Comparison of ENCODE assay signal across 1 cellular context in the genomic region with DNA sequence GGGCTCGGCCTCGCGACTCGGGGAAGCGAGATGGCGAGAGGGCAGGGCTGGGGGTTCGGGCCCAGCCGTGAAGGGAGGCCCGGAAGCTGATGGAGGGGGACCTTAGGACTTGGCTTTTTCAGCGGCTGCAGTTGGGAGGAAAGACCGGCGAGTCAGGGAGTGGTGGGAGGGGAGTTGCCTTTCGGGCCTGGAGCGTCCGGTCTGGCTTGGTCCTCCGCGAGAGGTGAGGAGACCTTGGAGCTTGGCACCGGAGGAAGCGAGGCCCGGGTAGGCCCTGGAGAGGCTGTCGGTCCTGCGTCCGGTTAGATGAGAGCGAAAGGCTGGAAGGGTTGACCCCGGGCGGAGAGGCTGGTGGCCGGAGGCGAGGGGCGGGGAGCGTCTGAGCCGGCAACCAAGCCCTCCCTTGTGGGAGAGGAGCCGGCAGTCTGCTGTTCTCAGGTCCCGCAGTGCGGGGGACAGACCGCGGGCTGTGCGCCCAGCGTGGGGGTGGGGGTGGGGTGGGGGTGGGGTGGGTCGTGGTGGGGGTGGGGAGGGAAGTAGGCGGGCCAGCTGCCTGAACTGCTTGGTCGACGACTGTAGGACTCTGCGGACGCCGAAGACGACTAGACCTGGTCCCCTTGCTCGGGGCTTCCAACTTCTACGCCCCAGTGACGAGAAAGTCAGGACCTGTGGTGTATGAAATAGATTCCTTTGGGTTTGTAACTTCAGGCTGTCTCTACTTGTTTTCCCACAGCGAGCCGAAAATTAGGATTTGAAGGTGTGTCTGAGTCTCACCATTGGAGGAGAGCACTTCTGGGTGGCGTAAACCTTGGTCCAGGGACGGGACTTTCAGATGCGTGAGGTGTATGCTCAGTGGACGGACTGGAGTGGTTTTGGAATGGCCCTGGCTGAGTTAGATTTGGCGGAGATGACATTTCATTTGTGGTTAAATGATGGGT.
TF ChIP-seq lines count a peak whose summit lies in the region.

No MANE protein-coding gene starts in this region.

TF ChIP-seq in K562, 482 proteins besides CTCF, POLR2A, EP300 and RAD21 (continued from another document and continues in another):
- TF ChIP-seq, protein P1, sequence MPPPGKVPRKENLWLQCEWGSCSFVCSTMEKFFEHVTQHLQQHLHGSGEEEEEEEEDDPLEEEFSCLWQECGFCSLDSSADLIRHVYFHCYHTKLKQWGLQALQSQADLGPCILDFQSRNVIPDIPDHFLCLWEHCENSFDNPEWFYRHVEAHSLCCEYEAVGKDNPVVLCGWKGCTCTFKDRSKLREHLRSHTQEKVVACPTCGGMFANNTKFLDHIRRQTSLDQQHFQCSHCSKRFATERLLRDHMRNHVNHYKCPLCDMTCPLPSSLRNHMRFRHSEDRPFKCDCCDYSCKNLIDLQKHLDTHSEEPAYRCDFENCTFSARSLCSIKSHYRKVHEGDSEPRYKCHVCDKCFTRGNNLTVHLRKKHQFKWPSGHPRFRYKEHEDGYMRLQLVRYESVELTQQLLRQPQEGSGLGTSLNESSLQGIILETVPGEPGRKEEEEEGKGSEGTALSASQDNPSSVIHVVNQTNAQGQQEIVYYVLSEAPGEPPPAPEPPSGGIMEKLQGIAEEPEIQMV (tag; conservative IDR thresholded peaks at IDR 0.05; ENCODE audit: low read depth): peak; percentile 94
- TF ChIP-seq TRIM25 (IDR thresholded peaks at IDR 0.05; ENCODE audit: borderline replicate concordance) (no peak), UBTF (IDR thresholded peaks at IDR 0.05; ENCODE audit: borderline replicate concordance in 1 of 2, low read depth in 2 of 2, low read length in 2 of 2) (0 out of 4 replicates have a peak, but pooled peaks of 1 of the 2 experiments have one; percentile 11), MBD2 (IDR thresholded peaks at IDR 0.05; ENCODE audit: borderline replicate concordance, low read depth) (peak; percentile 19; the same call in 1 of the 2 replicates), NR2C2 (CRISPR knock-in tag; IDR thresholded peaks at IDR 0.05) (0 out of 2 replicates have a peak, but pooled peaks have one; percentile 35), NR2C2 (tag; IDR thresholded peaks at IDR 0.05) (no peak), GABPB1 (CRISPR knock-in tag; IDR thresholded peaks at IDR 0.05) (no peak), ILK (tag; IDR thresholded peaks at IDR 0.05; ENCODE audit: borderline replicate concordance, low read depth) (no peak), MXI1 (IDR thresholded peaks at IDR 0.05; ENCODE audit: low read depth, low read length) (no peak), NBN (IDR thresholded peaks at IDR 0.05; ENCODE audit: low read depth) (0 out of 2 replicates have a peak, but pooled peaks have one; percentile 31), HIVEP1 (CRISPR knock-in tag; IDR thresholded peaks at IDR 0.05) (no peak), ARNT (IDR thresholded peaks at IDR 0.05) (no peak), PRPF4 (IDR thresholded peaks at IDR 0.05; ENCODE audit: insufficient read depth, low read depth, low read length, poor library complexity, severe bottlenecking) (peak; percentile 36), ZBTB8A (IDR thresholded peaks at IDR 0.05; ENCODE audit: partially characterized antibody) (no peak), MCM3 (IDR thresholded peaks at IDR 0.05) (no peak), KDM5B (IDR thresholded peaks at IDR 0.05; ENCODE audit: insufficient replicate concordance, low read depth, low read length) (no peak), ZNF77 (CRISPR knock-in tag; IDR thresholded peaks at IDR 0.05) (no peak), ZNF668 (CRISPR knock-in tag; IDR thresholded peaks at IDR 0.05) (no peak), BRF1 (IDR thresholded peaks at IDR 0.05; ENCODE audit: borderline replicate concordance, extremely low read depth, insufficient read length) (no peak), JUN (IDR thresholded peaks at IDR 0.05; ENCODE audit: borderline replicate concordance, low read depth, low read length) (no peak), JUN (CRISPR knock-in tag; IDR thresholded peaks at IDR 0.05; ENCODE audit: borderline replicate concordance) (peak; percentile 86), MTA3 (IDR thresholded peaks at IDR 0.05; ENCODE audit: borderline replicate concordance) (no peak), ZNF589 (CRISPR knock-in tag; IDR thresholded peaks at IDR 0.05; ENCODE audit: low read depth) (no peak), ZNF76 (CRISPR knock-in tag; IDR thresholded peaks at IDR 0.05; ENCODE audit: borderline replicate concordance) (no peak), ZNF586 (CRISPR knock-in tag; conservative IDR thresholded peaks at IDR 0.05) (no peak), MAZ (CRISPR knock-in tag; conservative IDR thresholded peaks at IDR 0.05 in 1 of 2, IDR thresholded peaks at IDR 0.05 in 1 of 2) (no peak), ZNF561 (CRISPR knock-in tag; conservative IDR thresholded peaks at IDR 0.05) (no peak), MGA (IDR thresholded peaks at IDR 0.05) (no peak), TBP (optimal IDR thresholded peaks at IDR 0.05; ENCODE audit: low read depth, low read length) (no peak), BRCA1 (IDR thresholded peaks at IDR 0.05) (no peak), BRCA1 (CRISPR knock-in tag; IDR thresholded peaks at IDR 0.05) (no peak), TSC22D4 (tag; IDR thresholded peaks at IDR 0.05) (no peak), SAFB2 (IDR thresholded peaks at IDR 0.05; ENCODE audit: borderline replicate concordance, low read depth, low read length, severe bottlenecking) (no peak), FOXJ3 (CRISPR knock-in tag; IDR thresholded peaks at IDR 0.05) (no peak), OTX1 (CRISPR knock-in tag; IDR thresholded peaks at IDR 0.05) (no peak), RBM17 (IDR thresholded peaks at IDR 0.05; ENCODE audit: borderline replicate concordance, low read depth, low read length) (no peak), TCF15 (CRISPR knock-in tag; IDR thresholded peaks at IDR 0.05) (no peak), LEF1 (IDR thresholded peaks at IDR 0.05) (no peak), MYC (IDR thresholded peaks at IDR 0.05; ENCODE audit: low read depth, low read length) (no peak), MYC (CRISPR knock-in tag; IDR thresholded peaks at IDR 0.05; ENCODE audit: borderline replicate concordance, low read depth) (peak; percentile 58; the same call in 1 of the 2 replicates), CHCHD3 (CRISPR knock-in tag; IDR thresholded peaks at IDR 0.05) (no peak), HMGN3 (IDR thresholded peaks at IDR 0.05; ENCODE audit: borderline replicate concordance, extremely low read depth, insufficient read length, low read depth, low read length) (no peak)
- TF ChIP-seq, protein P2, sequence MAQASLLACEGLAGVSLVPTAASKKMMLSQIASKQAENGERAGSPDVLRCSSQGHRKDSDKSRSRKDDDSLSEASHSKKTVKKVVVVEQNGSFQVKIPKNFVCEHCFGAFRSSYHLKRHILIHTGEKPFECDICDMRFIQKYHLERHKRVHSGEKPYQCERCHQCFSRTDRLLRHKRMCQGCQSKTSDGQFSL (CRISPR knock-in tag; IDR thresholded peaks at IDR 0.05): no peak; the same call in 1 of the 2 replicates
- TF ChIP-seq, protein P2 (tag; IDR thresholded peaks at IDR 0.05): peak in 1 of 2 experiments; percentile 67; a peak in 2 of 4 replicates
